In genomic region chr18:44712025-44712424, GRCh38 we compare ENCODE assay signal across 1 cellular context.
TF ChIP-seq lines count a peak whose summit lies in the region.

No MANE protein-coding gene starts in this region.

TF ChIP-seq in GM12878, 131 proteins besides CTCF, POLR2A, EP300 and RAD21 (continued from another document):
- no peak for TF ChIP-seq ZNF687 (IDR thresholded peaks at IDR 0.05)
- TF ChIP-seq EED (IDR thresholded peaks at IDR 0.05; ENCODE audit: low read depth): peak; percentile 37; the same call in 1 of the 2 replicates
- no peak for TF ChIP-seq CEBPZ (IDR thresholded peaks at IDR 0.05; ENCODE audit: low read depth, low read length)
- no peak for TF ChIP-seq TCF7 (IDR thresholded peaks at IDR 0.05; ENCODE audit: borderline replicate concordance)
- no peak for TF ChIP-seq E2F8 (IDR thresholded peaks at IDR 0.05; ENCODE audit: low read depth, partially characterized antibody)
- TF ChIP-seq ZNF207 (IDR thresholded peaks at IDR 0.05; ENCODE audit: borderline replicate concordance): no peak
- no peak for TF ChIP-seq ZBTB11 (CRISPR knock-in tag; IDR thresholded peaks at IDR 0.05)
- TF ChIP-seq SUPT20H (IDR thresholded peaks at IDR 0.05; ENCODE audit: borderline replicate concordance, control insufficient read depth, low read depth, low read length): no peak
- peak in 1 of 2 experiments; percentile 15; a peak in 1 of 3 replicates for TF ChIP-seq EGR1 (IDR thresholded peaks at IDR 0.05; ENCODE audit: borderline replicate concordance in 1 of 2, low read depth in 2 of 2, low read length in 2 of 2)
- TF ChIP-seq ASH2L (IDR thresholded peaks at IDR 0.05; ENCODE audit: borderline replicate concordance, low read depth): no peak
- TF ChIP-seq MLLT1 (IDR thresholded peaks at IDR 0.05): no peak
- TF ChIP-seq ZBED1 (IDR thresholded peaks at IDR 0.05; ENCODE audit: borderline replicate concordance): no peak
- no peak for TF ChIP-seq NFXL1 (IDR thresholded peaks at IDR 0.05; ENCODE audit: borderline replicate concordance)
- no peak for TF ChIP-seq ZNF274 (IDR thresholded peaks at IDR 0.05; ENCODE audit: insufficient read depth, insufficient read length)
- no peak for TF ChIP-seq GATAD2B (conservative IDR thresholded peaks at IDR 0.05; ENCODE audit: low read depth)
